Comparison of ENCODE assay signal across 16 cellular contexts in the genomic region with DNA sequence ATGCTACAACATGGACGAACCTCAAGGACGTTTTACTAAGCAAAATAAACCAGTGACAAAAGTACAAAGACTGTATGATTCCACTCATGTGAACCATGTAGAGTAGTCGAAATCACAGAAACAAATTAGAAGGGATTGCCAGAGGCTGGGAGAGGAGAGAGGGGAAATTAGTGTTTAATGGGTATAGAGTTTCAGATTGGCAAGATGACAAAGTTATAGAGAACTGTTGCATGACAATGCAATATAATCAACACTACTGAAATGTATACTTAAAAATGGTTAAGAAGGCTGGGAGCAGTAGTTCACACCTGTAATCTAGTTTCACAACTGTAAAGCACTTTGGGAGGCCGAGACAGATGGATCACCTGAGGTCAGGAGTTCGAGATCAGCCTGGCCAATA.
"Had no signal": no experiment of that assay in that cellular context is flagged by ENCODE, and none has a peak within 500 bp of the region (broad histone marks: within the 10 kb centered on the region; RNA-seq: fewer than 3 reads in every experiment).

No MANE protein-coding gene starts in this region.

- H3K4me1 Mint-ChIP-seq: activated B cell treated with CpG ODN at 0.5 μM for 24 hours; activated CD4-positive, alpha-beta T cell treated with anti-CD3 and anti-CD28 coated beads, Interleukin-2, amount 10 ng/mL, durations not matched to agents 7 days and 5 days; activated T-helper 17 cell treated with anti-CD3 and anti-CD28 coated beads, Interleukin-2, amount 50 U/mL, for 72 hours; naive thymus-derived CD8-positive, alpha-beta T cell had no signal

- H3K4me3 Mint-ChIP-seq: activated B cell treated with CpG ODN at 0.5 μM for 24 hours; activated CD4-positive, alpha-beta T cell treated with anti-CD3 and anti-CD28 coated beads, Interleukin-2, amount 10 ng/mL, durations not matched to agents 7 days and 5 days; activated naive CD4-positive, alpha-beta T cell treated with anti-CD3 and anti-CD28 coated beads for 36 hours; activated T-helper 17 cell treated with anti-CD3 and anti-CD28 coated beads, Interleukin-2, amount 50 U/mL, for 72 hours; immature natural killer cell; naive thymus-derived CD8-positive, alpha-beta T cell had no signal

- H3K36me3 Mint-ChIP-seq: immature natural killer cell had no signal

- H3K4me3 ChIP-seq: lung, right atrium auricular region, skin epidermis had no signal

- FAIRE-seq: astrocyte, endothelial cell of umbilical vein had no signal

- ATAC-seq: activated T-helper 17 cell treated with anti-CD3 and anti-CD28 coated beads, Interleukin-2, amount 50 U/mL, for 72 hours; foreskin keratinocyte; left cardiac atrium; naive thymus-derived CD8-positive, alpha-beta T cell had no signal

- H3K9me3 Mint-ChIP-seq: activated B cell treated with CpG ODN at 0.5 μM for 24 hours; activated CD4-positive, alpha-beta T cell treated with anti-CD3 and anti-CD28 coated beads, Interleukin-2, amount 10 ng/mL, durations not matched to agents 7 days and 5 days; activated naive CD4-positive, alpha-beta T cell treated with anti-CD3 and anti-CD28 coated beads for 36 hours; activated T-helper 17 cell treated with anti-CD3 and anti-CD28 coated beads, Interleukin-2, amount 50 U/mL, for 72 hours; immature natural killer cell; naive thymus-derived CD8-positive, alpha-beta T cell had no signal

- H3K9me3 ChIP-seq: right atrium auricular region had no signal

- H3K27ac Mint-ChIP-seq: activated B cell treated with CpG ODN at 0.5 μM for 24 hours; activated CD4-positive, alpha-beta T cell treated with anti-CD3 and anti-CD28 coated beads, Interleukin-2, amount 10 ng/mL, durations not matched to agents 7 days and 5 days; activated naive CD4-positive, alpha-beta T cell treated with anti-CD3 and anti-CD28 coated beads for 36 hours; activated T-helper 17 cell treated with anti-CD3 and anti-CD28 coated beads, Interleukin-2, amount 50 U/mL, for 72 hours; immature natural killer cell had no signal

- H3K4me1 ChIP-seq: foreskin keratinocyte, right atrium auricular region had no signal

- DNase-seq: activated B cell treated with CpG ODN at 0.5 μM for 24 hours; activated CD4-positive, alpha-beta T cell treated with anti-CD3 and anti-CD28 coated beads, Interleukin-2, amount 10 ng/mL, durations not matched to agents 7 days and 5 days; activated naive CD4-positive, alpha-beta T cell treated with anti-CD3 and anti-CD28 coated beads for 36 hours; activated T-cell treated with anti-CD3 and anti-CD28 coated beads for 4 hours; foreskin keratinocyte; immature natural killer cell; left cardiac atrium; naive thymus-derived CD8-positive, alpha-beta T cell; posterior cingulate gyrus; stimulated activated CD4-positive, alpha-beta T cell treated with anti-CD3 and anti-CD28 coated beads, Interleukin-4, amount 100 ng/mL, for 4 hours had no signal

- H3K27ac ChIP-seq: foreskin keratinocyte, right atrium auricular region, skin epidermis had no signal

- H3K36me3 ChIP-seq: right atrium auricular region had no signal

- H3K27me3 Mint-ChIP-seq: activated CD4-positive, alpha-beta T cell treated with anti-CD3 and anti-CD28 coated beads, Interleukin-2, amount 10 ng/mL, durations not matched to agents 7 days and 5 days; naive thymus-derived CD8-positive, alpha-beta T cell had no signal

- H3K27me3 ChIP-seq: foreskin keratinocyte, right atrium auricular region had no signal
